Comparison of ENCODE assay signal across 30 cellular contexts in genomic region chr3:177208746-177209145, GRCh38.
"Had no signal": no experiment of that assay in that cellular context is flagged by ENCODE, and none has a peak within 500 bp of the region (broad histone marks: within the 10 kb centered on the region; RNA-seq: fewer than 3 reads in every experiment).

No MANE protein-coding gene starts in this region.

- H3K9ac ChIP-seq: neural progenitor cell had no signal

- H3K9me3 ChIP-seq: adrenal gland, gastrocnemius medialis, right atrium auricular region had no signal

- H3K27me3 ChIP-seq: adrenal gland, body of pancreas, dorsolateral prefrontal cortex, gastrocnemius medialis, neural progenitor cell, right atrium auricular region, stomach, tibial nerve had no signal

- H3K27me3 Mint-ChIP-seq: activated CD4-positive, alpha-beta memory T cell treated with anti-CD3 and anti-CD28 coated beads for 36 hours; activated CD4-positive, alpha-beta T cell treated with anti-CD3 and anti-CD28 coated beads, Interleukin-2, amount 10 ng/mL, durations not matched to agents 24 days and 14 days; activated naive CD8-positive, alpha-beta T cell treated with anti-CD3 and anti-CD28 coated beads for 36 hours; naive thymus-derived CD8-positive, alpha-beta T cell; stimulated activated naive B cell treated with anti-CD40 and anti-IgM and Interleukin-4, amounts not matched to agents 10 μg/mL and 1 μg/mL and 100 μg/mL, for 72 hours; T-helper 17 cell had no signal

- H3K9me3 Mint-ChIP-seq: activated CD4-positive, alpha-beta memory T cell treated with anti-CD3 and anti-CD28 coated beads for 36 hours; activated naive CD4-positive, alpha-beta T cell treated with anti-CD3 and anti-CD28 coated beads for 36 hours; activated naive CD8-positive, alpha-beta T cell treated with anti-CD3 and anti-CD28 coated beads for 36 hours; activated T-helper 1 cell treated with anti-CD3 and anti-CD28 coated beads, Interleukin-12 subunit alpha, Interleukin-12 subunit beta, Interleukin-2, Interleukin-4 antibody, amounts not matched to agents 30 ng/mL and 10 ng/mL and 1 ng/mL, durations not matched to agents 14 hours and 24 hours and 36 hours; mesothelial cell of epicardium; naive thymus-derived CD8-positive, alpha-beta T cell had no signal

- H3K4me2 ChIP-seq: neural progenitor cell had no signal

- H3K36me3 Mint-ChIP-seq: activated CD4-positive, alpha-beta memory T cell treated with anti-CD3 and anti-CD28 coated beads for 36 hours; activated naive CD8-positive, alpha-beta T cell treated with anti-CD3 and anti-CD28 coated beads for 36 hours; mesothelial cell of epicardium; naive thymus-derived CD8-positive, alpha-beta T cell; neural progenitor cell had no signal

- H3K36me3 ChIP-seq: adrenal gland, gastrocnemius medialis, neural progenitor cell, right atrium auricular region, stomach, tibial nerve had no signal

- H3K4me3 Mint-ChIP-seq: activated CD4-positive, alpha-beta memory T cell treated with anti-CD3 and anti-CD28 coated beads for 36 hours; activated CD4-positive, alpha-beta T cell treated with anti-CD3 and anti-CD28 coated beads, Interleukin-2, amount 10 ng/mL, durations not matched to agents 24 days and 14 days; activated naive CD4-positive, alpha-beta T cell treated with anti-CD3 and anti-CD28 coated beads for 36 hours; activated naive CD8-positive, alpha-beta T cell treated with anti-CD3 and anti-CD28 coated beads for 36 hours; activated T-helper 1 cell treated with anti-CD3 and anti-CD28 coated beads, Interleukin-12 subunit alpha, Interleukin-12 subunit beta, Interleukin-2, Interleukin-4 antibody, amounts not matched to agents 30 ng/mL and 10 ng/mL and 1 ng/mL, durations not matched to agents 14 hours and 24 hours and 36 hours; mesothelial cell of epicardium; naive thymus-derived CD8-positive, alpha-beta T cell; neural progenitor cell; stimulated activated naive B cell treated with anti-CD40 and anti-IgM and Interleukin-4, amounts not matched to agents 10 μg/mL and 1 μg/mL and 100 μg/mL, for 72 hours; T-helper 17 cell had no signal

- ATAC-seq: body of pancreas; gastrocnemius medialis; left cardiac atrium; naive thymus-derived CD8-positive, alpha-beta T cell; stimulated activated naive B cell treated with anti-CD40 and anti-IgM and Interleukin-4, amounts not matched to agents 10 μg/mL and 1 μg/mL and 100 μg/mL, for 72 hours; T-helper 17 cell had no signal

- H3K27ac ChIP-seq: adrenal gland, body of pancreas, coronary artery, dorsolateral prefrontal cortex, gastrocnemius medialis, neural progenitor cell, right atrium auricular region, tibial nerve had no signal

- H3K4me1 ChIP-seq: adrenal gland, gastrocnemius medialis, neural progenitor cell, right atrium auricular region had no signal

- H2AFZ ChIP-seq: neural progenitor cell had no signal

- H3K27ac Mint-ChIP-seq: activated CD4-positive, alpha-beta memory T cell treated with anti-CD3 and anti-CD28 coated beads for 36 hours; activated CD4-positive, alpha-beta T cell treated with anti-CD3 and anti-CD28 coated beads, Interleukin-2, amount 10 ng/mL, durations not matched to agents 24 days and 14 days; activated naive CD4-positive, alpha-beta T cell treated with anti-CD3 and anti-CD28 coated beads for 36 hours; activated naive CD8-positive, alpha-beta T cell treated with anti-CD3 and anti-CD28 coated beads for 36 hours; activated T-helper 1 cell treated with anti-CD3 and anti-CD28 coated beads, Interleukin-12 subunit alpha, Interleukin-12 subunit beta, Interleukin-2, Interleukin-4 antibody, amounts not matched to agents 30 ng/mL and 10 ng/mL and 1 ng/mL, durations not matched to agents 14 hours and 24 hours and 36 hours; mesothelial cell of epicardium; neural progenitor cell; stimulated activated naive B cell treated with anti-CD40 and anti-IgM and Interleukin-4, amounts not matched to agents 10 μg/mL and 1 μg/mL and 100 μg/mL, for 72 hours; T-helper 17 cell had no signal

- DNase-seq: activated CD4-positive, alpha-beta memory T cell treated with anti-CD3 and anti-CD28 coated beads for 36 hours; activated CD4-positive, alpha-beta T cell treated with anti-CD3 and anti-CD28 coated beads, Interleukin-2, amount 10 ng/mL, durations not matched to agents 24 days and 14 days; activated CD4-positive, CD25-positive, alpha-beta regulatory T cell treated with anti-CD3 and anti-CD28 coated beads, Interleukin-2, amount 50 U/mL, for 72 hours; activated CD8-positive, alpha-beta memory T cell treated with anti-CD3 and anti-CD28 coated beads, Interleukin-2, amount 50 U/mL, for 4 hours; activated effector memory CD4-positive, alpha-beta T cell treated with anti-CD3 and anti-CD28 coated beads, Interleukin-2, amount 50 U/mL, for 16 hours; activated naive CD4-positive, alpha-beta T cell treated with anti-CD3 and anti-CD28 coated beads for 36 hours; activated naive CD8-positive, alpha-beta T cell treated with anti-CD3 and anti-CD28 coated beads for 36 hours; activated T-cell treated with anti-CD3 and anti-CD28 coated beads, Interleukin-2, amount 50 U/mL, for 1 hour; aorta; body of pancreas; dorsolateral prefrontal cortex; effector memory CD4-positive, alpha-beta T cell; gastrocnemius medialis; hippocampal formation; left cardiac atrium; naive thymus-derived CD8-positive, alpha-beta T cell; stimulated activated CD4-positive, alpha-beta T cell treated with anti-CD3 and anti-CD28 coated beads, Interleukin-15, amount 100 ng/mL, for 24 hours; stimulated activated CD4-positive, alpha-beta T cell treated with anti-CD3 and anti-CD28 coated beads, Interleukin-2, amount 100 ng/mL, for 24 hours; stimulated activated naive B cell treated with anti-CD40 and anti-IgM and Interleukin-4, amounts not matched to agents 10 μg/mL and 1 μg/mL and 100 μg/mL, for 72 hours; stomach; T-helper 17 cell; T1000 had no signal

- FAIRE-seq: keratinocyte had no signal

- H3K4me3 ChIP-seq: adrenal gland, body of pancreas, coronary artery, dorsolateral prefrontal cortex, gastrocnemius medialis, neural progenitor cell, right atrium auricular region, stomach, tibial nerve had no signal
